In genomic region chr12:91912178-91912577, GRCh38 we compare ENCODE assay signal across 33 cellular contexts.
"Had no signal": no experiment of that assay in that cellular context is flagged by ENCODE, and none has a peak within 500 bp of the region (broad histone marks: within the 10 kb centered on the region; RNA-seq: fewer than 3 reads in every experiment).

No MANE protein-coding gene starts in this region.

- H3K27me3 Mint-ChIP-seq: activated B cell treated with CpG ODN at 0.5 μM for 24 hours; activated CD8-positive, alpha-beta T cell treated with anti-CD3 and anti-CD28 coated beads for 36 hours; activated naive CD8-positive, alpha-beta T cell; activated T-helper 17 cell treated with anti-CD3 and anti-CD28 coated beads, Interleukin-2, amount 50 U/mL, for 72 hours; effector memory CD8-positive, alpha-beta T cell; T-cell had no signal

- DNase-seq: activated B cell treated with CpG ODN at 0.5 μM for 24 hours; activated CD4-positive, alpha-beta T cell treated with anti-CD3 and anti-CD28 coated beads for 48 hours; activated CD4-positive, alpha-beta T cell treated with anti-CD3 and anti-CD28 coated beads, Interleukin-2, amount 50 U/mL, for 1 hour; activated CD4-positive, alpha-beta T cell treated with anti-CD3 and anti-CD28 coated beads, Interleukin-2, amount 50 U/mL, for 48 hours; activated CD8-positive, alpha-beta memory T cell treated with anti-CD3 and anti-CD28 coated beads for 24 hours; activated CD8-positive, alpha-beta T cell treated with anti-CD3 and anti-CD28 coated beads for 36 hours; activated effector memory CD4-positive, alpha-beta T cell treated with Interleukin-2 at 50 U/mL for 16 hours; activated gamma-delta T cell treated with Interleukin-2 at 50 U/mL for 16 hours; activated naive CD4-positive, alpha-beta T cell treated with anti-CD3 and anti-CD28 coated beads, Interleukin-2, amount 50 U/mL, for 16 hours; activated naive CD4-positive, alpha-beta T cell treated with Interleukin-2 at 50 U/mL for 16 hours; activated T-cell treated with anti-CD3 and anti-CD28 coated beads, Interleukin-2, amount 50 U/mL, for 4 hours; amniotic stem cell; anterior cingulate cortex; caudate nucleus; cortex of kidney; dermis blood vessel endothelial cell; effector CD4-positive, alpha-beta T cell; effector memory CD8-positive, alpha-beta T cell; esophagus squamous epithelium; foreskin melanocyte; head of caudate nucleus; T-cell; T1000; WERI-Rb-1 had no signal

- ATAC-seq: activated CD4-positive, CD25-positive, alpha-beta regulatory T cell treated with anti-CD3 and anti-CD28 coated beads, Interleukin-2, amount 50 U/mL, for 24 hours; activated CD8-positive, alpha-beta T cell treated with anti-CD3 and anti-CD28 coated beads for 36 hours; activated T-cell treated with anti-CD3 and anti-CD28 coated beads, Interleukin-2, amount 50 U/mL, for 4 hours; activated T-helper 17 cell treated with anti-CD3 and anti-CD28 coated beads, Interleukin-2, amount 50 U/mL, for 72 hours; effector memory CD8-positive, alpha-beta T cell; T-cell had no signal

- H3K36me3 ChIP-seq: esophagus squamous epithelium, WERI-Rb-1 had no signal

- H3K4me1 ChIP-seq: esophagus squamous epithelium had no signal

- H3K27ac Mint-ChIP-seq: activated B cell treated with CpG ODN at 0.5 μM for 24 hours; activated CD8-positive, alpha-beta T cell treated with anti-CD3 and anti-CD28 coated beads for 36 hours; activated naive CD8-positive, alpha-beta T cell; activated T-helper 17 cell treated with anti-CD3 and anti-CD28 coated beads, Interleukin-2, amount 50 U/mL, for 72 hours; T-helper 1 cell treated with Interleukin-12 subunit alpha and Interleukin-12 subunit beta and Interleukin-4 antibody, amounts not matched to agents 30 μg/mL and 1 μg/mL, for 36 hours; T-helper 2 cell treated with Interferon-gamma antibody and Interleukin-4, amounts not matched to agents 5 μg/mL and 100 μg/mL, for 36 hours had no signal

- H3K27me3 ChIP-seq: esophagus squamous epithelium had no signal

- H3K27ac ChIP-seq: epithelial cell of prostate, esophagus squamous epithelium, WERI-Rb-1 had no signal

- H3K9me3 ChIP-seq: esophagus squamous epithelium had no signal

- H3K36me3 Mint-ChIP-seq: T-cell had no signal

- H3K4me3 Mint-ChIP-seq: activated B cell treated with CpG ODN at 0.5 μM for 24 hours; activated CD8-positive, alpha-beta T cell treated with anti-CD3 and anti-CD28 coated beads for 36 hours; activated naive CD8-positive, alpha-beta T cell; activated T-cell treated with anti-CD3 and anti-CD28 coated beads, Interleukin-2, amount 50 U/mL, for 4 hours; activated T-helper 17 cell treated with anti-CD3 and anti-CD28 coated beads, Interleukin-2, amount 50 U/mL, for 72 hours; effector memory CD8-positive, alpha-beta T cell; T-cell; T-helper 1 cell treated with Interleukin-12 subunit alpha and Interleukin-12 subunit beta and Interleukin-4 antibody, amounts not matched to agents 30 μg/mL and 1 μg/mL, for 36 hours; T-helper 2 cell treated with Interferon-gamma antibody and Interleukin-4, amounts not matched to agents 5 μg/mL and 100 μg/mL, for 36 hours had no signal

- FAIRE-seq: astrocyte, colon, endometrium had no signal

- H3K4me3 ChIP-seq: esophagus squamous epithelium had no signal
